8 cellular contexts compared by ENCODE assay signal in the genomic region with DNA sequence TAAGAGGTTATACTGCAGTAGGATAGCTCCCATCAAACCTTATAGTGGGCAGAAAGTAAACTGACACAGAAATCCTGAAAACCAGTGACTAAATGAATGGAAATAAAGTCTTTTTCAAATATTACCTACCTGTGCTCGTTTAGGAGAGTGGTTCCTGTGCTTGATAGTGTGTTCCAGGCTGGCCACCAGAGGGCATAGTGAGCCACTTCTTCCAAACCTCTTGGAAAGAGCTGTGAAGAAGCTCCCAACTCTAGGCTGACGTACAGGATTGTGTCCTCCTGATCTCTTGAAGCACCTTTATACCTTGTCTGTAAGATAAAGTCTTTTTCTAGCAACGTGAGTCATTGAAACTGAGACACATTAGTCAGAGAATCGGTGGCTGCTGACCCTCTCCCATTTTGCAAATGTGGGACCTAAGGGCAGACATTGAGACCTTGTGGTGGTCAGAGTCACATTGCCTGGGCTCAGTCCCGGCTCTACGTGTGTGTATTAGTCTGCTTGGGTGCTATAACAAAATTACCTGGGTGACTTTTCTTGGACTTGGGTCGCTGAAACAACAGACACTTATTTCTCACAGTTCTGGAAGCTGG. TPM values are rescaled to one million over a fixed set of nuclear protein-coding genes. Genes with fewer than 3 reads are reported as not detected.
DNase-seq lines count a peak whose midpoint lies in the region; ATAC-seq and TF ChIP-seq lines count a peak whose summit lies in the region.

No MANE protein-coding gene starts in this region.

- no peak overlapping the region for H3K4me2 ChIP-seq in Loucy (ENCODE audit: low read depth, low read length, poor library complexity, severe bottlenecking)

- H3K27ac ChIP-seq in heart right ventricle (no peak overlapping the region), psoas muscle (no peak overlapping the region)

- intact Hi-C loops in heart right ventricle (cut with DNase I) (loop anchor here in 8 of 10 donors (1.0 to 10.0 kb wide), 6 partner anchors 81 to 264 kb away; a partner anchor contains a TSS), psoas muscle (cut with DNase I) (loop anchor here in 1 of 2 donors (5.0 kb wide), 1 partner anchor 264 kb away; no protein-coding TSS in a partner anchor)

- H3K36me3 ChIP-seq in Loucy (ENCODE audit: insufficient read depth, low read length) (peaks cover 54% of the 10 kb centered on the region; the same call in 1 of the 2 replicates), heart right ventricle (peaks cover 0 to 95% (median 4%) of the 10 kb centered on the region in 9 donors), psoas muscle (ENCODE audit: insufficient read depth in 1 of 2, low read depth in 1 of 2) (peaks cover 1 to 69% of the 10 kb centered on the region in 2 donors)

- WGBS in heart right ventricle, 2 donors: 53 to 55% methylated on average over 7 of the region's 7 CpGs
- 53 to 56% (median 55%) methylated on average over 7 of the region's 7 CpGs for WGBS in psoas muscle, 3 donors

- H4K20me1 ChIP-seq in Loucy (ENCODE audit: insufficient read depth, low read length, poor library complexity, severe bottlenecking): peaks cover 3% of the 10 kb centered on the region

- no peaks in the 10 kb centered on the region for H3F3A ChIP-seq in Loucy (ENCODE audit: low read depth)

- H3K9me2 ChIP-seq in Loucy (replicated peaks; ENCODE audit: low read depth, low read length): no peaks in the 10 kb centered on the region

- H3K4me3 ChIP-seq in Loucy (ENCODE audit: low read length, poor library complexity, severe bottlenecking): no peak overlapping the region
- no peak overlapping the region for H3K4me3 ChIP-seq in heart right ventricle
- no peak overlapping the region for H3K4me3 ChIP-seq in psoas muscle

- H3K9ac ChIP-seq in Loucy (ENCODE audit: low read depth, low read length, poor library complexity, severe bottlenecking): no peak overlapping the region

- DNase-seq in C1 segment of cervical spinal cord (lab: John Stamatoyannopoulos, UW) (peak in 12 of 14 donors; percentile 2 to 55 (median 37)), SHP77 (lab: John Stamatoyannopoulos, UW) (peak; percentile 10 to 36), amniotic stem cell (lab: John Stamatoyannopoulos, UW) (peak; percentile 3), heart right ventricle (peak; percentile 40 to 52), psoas muscle (peak; percentile 54 to 74)

- H2AFZ ChIP-seq in Loucy (ENCODE audit: low read length): no peak overlapping the region

- peak; percentile 91 for TF ChIP-seq CTCF in Loucy (conservative IDR thresholded peaks at IDR 0.05; ENCODE audit: low read length)
- peak; percentile 40 to 90 (median 87) for TF ChIP-seq CTCF in heart right ventricle (IDR thresholded peaks at IDR 0.05)
- TF ChIP-seq CTCF in psoas muscle (IDR thresholded peaks at IDR 0.05): peak; percentile 86

- H3K4me1 ChIP-seq in Loucy (ENCODE audit: insufficient read depth, low read length, poor library complexity, severe bottlenecking): no peaks in the 10 kb centered on the region
- no peaks in the 10 kb centered on the region for H3K4me1 ChIP-seq in heart right ventricle
- no peaks in the 10 kb centered on the region for H3K4me1 ChIP-seq in psoas muscle

- no peaks in the 10 kb centered on the region for H3K9me3 ChIP-seq in Loucy (ENCODE audit: insufficient read depth, low read depth, low read length)
- no peaks in the 10 kb centered on the region for H3K9me3 ChIP-seq in heart right ventricle
- H3K9me3 ChIP-seq in psoas muscle: no peaks in the 10 kb centered on the region

- H3K79me2 ChIP-seq in Loucy (ENCODE audit: insufficient read depth, low read length): no peaks in the 10 kb centered on the region

- H3K27me3 ChIP-seq in Loucy (ENCODE audit: insufficient read depth, low read length, poor library complexity, severe bottlenecking): no peaks in the 10 kb centered on the region
- no peaks in the 10 kb centered on the region for H3K27me3 ChIP-seq in heart right ventricle
- H3K27me3 ChIP-seq in psoas muscle (ENCODE audit: insufficient read depth in 3 of 3, low read length in 2 of 3): no peaks in the 10 kb centered on the region

- ATAC-seq in GM19372 (IDR thresholded peaks at IDR 0.05; ENCODE audit: low read depth, unreplicated experiment) (peak; percentile 67), heart right ventricle (peak; percentile 66 to 88 (median 82)), psoas muscle (peak; percentile 86 to 93 (median 89)), HG03469 (IDR thresholded peaks at IDR 0.05; ENCODE audit: unreplicated experiment) (no peak)

RNA-seq across cellular contexts. Expression of a gene that starts 17.6 kb away (rescaled TPM):
- 1 to 10 TPM; 1.4 to 7.1 (median 3.6) TPM for total RNA-seq in heart right ventricle
- 1 to 10 TPM in 1 of 2 donors, under 1 TPM in 1; 0.80 to 3.1 TPM for polyA plus RNA-seq in heart right ventricle
- 1 to 10 TPM; 4.2 to 8.4 (median 4.4) TPM for total RNA-seq in psoas muscle
- polyA plus RNA-seq in psoas muscle: 10 to 100 TPM in 1 of 3 donors, 1 to 10 TPM in 2; 1.7 to 13.1 (median 7.0) TPM

RNA-seq across cellular contexts. Expression of a gene that starts 18.8 kb away (rescaled TPM):
- total RNA-seq in heart right ventricle (1 to 10 TPM; 2.4 to 6.7 (median 3.6) TPM), psoas muscle (1 to 10 TPM in 3 of 4 donors, under 1 TPM in 1; 0.59 to 4.2 (median 1.5) TPM)
- polyA plus RNA-seq in heart right ventricle (1 to 10 TPM in 1 of 2 donors, under 1 TPM in 1; 0.95 to 2.9 TPM), psoas muscle (1 to 10 TPM; 2.4 to 5.3 (median 2.5) TPM)

Comparison
In these comparisons a context has a peak if more than half of its experiments do, and no peak if none do; other contexts are left out.
1. DNase-seq: peak in every context shown above with its lines; median percentile 64 in psoas muscle; 46 in heart right ventricle; 37 in C1 segment of cervical spinal cord; 23 in SHP77; 3 in amniotic stem cell.